In genomic region chr20:62616728-62617621, GRCh38 we compare ENCODE assay signal across 1 cellular context.
A peak's percentile ranks its signal among the peaks of the same experiment; 100 is the strongest.
TF ChIP-seq lines count a peak whose summit lies in the region.

No MANE protein-coding gene starts in this region.

TF ChIP-seq in HepG2, 621 proteins besides CTCF, POLR2A, EP300 and RAD21 (continued from another document and continues in another):
- TF ChIP-seq NFE2L1 (CRISPR knock-in tag; IDR thresholded peaks at IDR 0.05; ENCODE audit: borderline replicate concordance) (no peak), ZNF33B (CRISPR knock-in tag; IDR thresholded peaks at IDR 0.05) (no peak), ZNF224 (CRISPR knock-in tag; IDR thresholded peaks at IDR 0.05) (no peak; the same call in 1 of the 2 replicates), BHLHE40 (IDR thresholded peaks at IDR 0.05; ENCODE audit: low read length) (0 out of 2 replicates have a peak, but pooled peaks have one; percentile 30), HES4 (CRISPR knock-in tag; IDR thresholded peaks at IDR 0.05; ENCODE audit: borderline replicate concordance) (no peak), ELF3 (CRISPR knock-in tag; IDR thresholded peaks at IDR 0.05) (no peak), IRX3 (CRISPR knock-in tag; IDR thresholded peaks at IDR 0.05; ENCODE audit: borderline replicate concordance, low read depth) (no peak), ZSCAN21 (CRISPR knock-in tag; IDR thresholded peaks at IDR 0.05; ENCODE audit: borderline replicate concordance) (peak; percentile 67; the same call in 1 of the 2 replicates), POLR2AphosphoS5 (IDR thresholded peaks at IDR 0.05; ENCODE audit: low read depth, low read length) (no peak), NKX3-1 (CRISPR knock-in tag; IDR thresholded peaks at IDR 0.05) (no peak), ZNF281 (CRISPR knock-in tag; IDR thresholded peaks at IDR 0.05; ENCODE audit: borderline replicate concordance) (peak; percentile 43; the same call in 1 of the 2 replicates), SOX13 (IDR thresholded peaks at IDR 0.05) (no peak), SOX13 (CRISPR knock-in tag; conservative IDR thresholded peaks at IDR 0.05 in 1 of 2, IDR thresholded peaks at IDR 0.05 in 1 of 2) (0 out of 4 replicates have a peak, but pooled peaks of 1 of the 2 experiments have one; percentile 35), REPIN1 (CRISPR knock-in tag; IDR thresholded peaks at IDR 0.05; ENCODE audit: borderline replicate concordance, low read depth) (peak; percentile 52; the same call in 1 of the 2 replicates), E2F2 (CRISPR knock-in tag; IDR thresholded peaks at IDR 0.05; ENCODE audit: borderline replicate concordance) (no peak), TBX3 (IDR thresholded peaks at IDR 0.05; ENCODE audit: borderline replicate concordance) (no peak), ZNF251 (CRISPR knock-in tag; IDR thresholded peaks at IDR 0.05) (no peak), ZNF12 (CRISPR knock-in tag; IDR thresholded peaks at IDR 0.05) (no peak), ZNF292 (CRISPR knock-in tag; IDR thresholded peaks at IDR 0.05; ENCODE audit: borderline replicate concordance, low read depth) (0 out of 2 replicates have a peak, but pooled peaks have one; percentile 12), ZNF570 (CRISPR knock-in tag; IDR thresholded peaks at IDR 0.05; ENCODE audit: borderline replicate concordance) (no peak), ZFAT (CRISPR knock-in tag; conservative IDR thresholded peaks at IDR 0.05) (no peak), REL (CRISPR knock-in tag; conservative IDR thresholded peaks at IDR 0.05) (no peak), KIAA2018 (CRISPR knock-in tag; IDR thresholded peaks at IDR 0.05; ENCODE audit: borderline replicate concordance) (no peak), ZNF280D (CRISPR knock-in tag; IDR thresholded peaks at IDR 0.05) (no peak; the same call in 1 of the 2 replicates), SMAD3 (CRISPR knock-in tag; IDR thresholded peaks at IDR 0.05) (no peak), AKAP8 (CRISPR knock-in tag; IDR thresholded peaks at IDR 0.05) (no peak), KDM5A (IDR thresholded peaks at IDR 0.05; ENCODE audit: borderline replicate concordance, low read length) (no peak), ZNF552 (CRISPR knock-in tag; IDR thresholded peaks at IDR 0.05; ENCODE audit: borderline replicate concordance) (no peak), CBX5 (CRISPR knock-in tag; IDR thresholded peaks at IDR 0.05; ENCODE audit: borderline replicate concordance) (no peak; the same call in none of the 2 replicates), MIXL1 (CRISPR knock-in tag; IDR thresholded peaks at IDR 0.05) (no peak), SMAD1 (CRISPR knock-in tag; IDR thresholded peaks at IDR 0.05; ENCODE audit: borderline replicate concordance, low read depth) (no peak), ZNF335 (CRISPR knock-in tag; IDR thresholded peaks at IDR 0.05) (no peak), SALL1 (CRISPR knock-in tag; IDR thresholded peaks at IDR 0.05) (peak; percentile 69), DMTF1 (CRISPR knock-in tag; IDR thresholded peaks at IDR 0.05) (no peak), ZNF232 (CRISPR knock-in tag; IDR thresholded peaks at IDR 0.05; ENCODE audit: borderline replicate concordance) (0 out of 2 replicates have a peak, but pooled peaks have one; percentile 68), DBP (CRISPR knock-in tag; IDR thresholded peaks at IDR 0.05; ENCODE audit: not compliant biosample characterization) (no peak), TEAD2 (CRISPR knock-in tag; IDR thresholded peaks at IDR 0.05) (no peak), NR2F1 (CRISPR knock-in tag; IDR thresholded peaks at IDR 0.05) (peak in 1 of 2 experiments; percentile 32; a peak in 1 of 4 replicates), TFE3 (CRISPR knock-in tag; IDR thresholded peaks at IDR 0.05) (peak; percentile 38; the same call in 1 of the 2 replicates)
